In the genomic region with DNA sequence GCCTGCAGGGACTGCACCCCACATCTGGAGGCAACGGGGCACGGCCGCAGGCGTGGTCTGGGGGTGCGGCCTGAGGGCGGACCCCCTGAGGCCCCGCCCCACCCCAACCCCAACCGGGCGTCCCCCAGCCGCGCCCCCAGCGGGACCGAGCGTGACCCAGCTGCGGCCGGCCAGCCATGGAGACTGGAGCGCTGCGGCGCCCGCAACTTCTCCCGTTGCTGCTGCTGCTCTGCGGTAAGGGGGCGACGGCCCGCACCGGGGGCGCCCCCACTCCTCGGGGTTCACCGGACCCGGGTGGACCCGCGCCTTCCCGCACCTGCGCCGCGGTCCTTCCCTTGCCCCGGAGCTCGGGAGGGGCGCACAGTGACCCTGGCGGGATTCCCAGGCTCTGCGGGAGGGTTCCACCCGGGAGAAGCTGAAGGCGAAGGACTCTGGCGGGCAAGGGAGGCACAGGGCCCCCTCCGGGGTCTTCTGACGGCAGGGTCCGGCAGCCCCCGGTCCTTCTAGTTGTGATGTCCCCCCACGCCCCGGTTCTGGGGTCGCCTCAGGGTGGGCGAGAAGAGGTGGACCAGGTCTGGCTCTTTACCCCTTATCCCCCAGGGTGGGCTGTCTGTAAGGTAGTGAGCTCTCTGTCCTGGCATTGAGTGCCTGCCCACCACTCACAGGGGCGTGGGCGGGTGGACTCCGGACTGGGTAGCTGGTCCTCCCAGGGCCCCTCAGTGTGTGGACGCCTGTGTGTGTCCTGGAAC, we compare ENCODE assay signal across 11 cellular contexts. TPM values are rescaled to one million over a fixed set of nuclear protein-coding genes. Genes with fewer than 3 reads are reported as not detected.
A peak's percentile ranks its signal among the peaks of the same experiment; 100 is the strongest.
DNase-seq lines count a peak whose midpoint lies in the region; ATAC-seq and TF ChIP-seq lines count a peak whose summit lies in the region.
"Had no signal": no experiment of that assay in that cellular context is flagged by ENCODE, and none has a peak within 500 bp of the region (broad histone marks: within the 10 kb centered on the region; RNA-seq: fewer than 3 reads in every experiment).

A gene with protein sequence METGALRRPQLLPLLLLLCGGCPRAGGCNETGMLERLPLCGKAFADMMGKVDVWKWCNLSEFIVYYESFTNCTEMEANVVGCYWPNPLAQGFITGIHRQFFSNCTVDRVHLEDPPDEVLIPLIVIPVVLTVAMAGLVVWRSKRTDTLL (plus strand): TSS at position 139 of the 749 bp plus-strand sequence. CDS start 38 bp downstream, at position 177.

- H3K36me3 Mint-ChIP-seq in CD4-positive, alpha-beta memory T cell: no peaks in the 10 kb centered on the region

- peaks cover 9 to 29% of the 10 kb centered on the region in 2 donors for H3K27me3 Mint-ChIP-seq in CD4-positive, alpha-beta memory T cell

- peak within 1 kb of the TSS in 5 of 8 donors; percentile 22 to 55 (median 40) for H3K4me3 Mint-ChIP-seq in CD4-positive, alpha-beta memory T cell
- H3K4me3 Mint-ChIP-seq: activated CD4-positive, alpha-beta T cell treated with anti-CD3 and anti-CD28 coated beads, Interleukin-2, amount 10 ng/mL, durations not matched to agents 24 days and 14 days had no signal

- intact Hi-C loops in CD4-positive, alpha-beta memory T cell (cut with micrococcal nuclease): no loop called here
- intact Hi-C loops in psoas muscle (cut with DNase I): loop anchor here in 1 of 2 donors (10.0 kb wide), 1 partner anchor 697 kb away; no protein-coding TSS in a partner anchor

- no peaks in the 10 kb centered on the region for H3K4me1 ChIP-seq in CD4-positive, alpha-beta memory T cell (ENCODE audit: insufficient read depth, low read length)
- H3K4me1 ChIP-seq in psoas muscle: no peaks in the 10 kb centered on the region
- H3K4me1 ChIP-seq in foreskin keratinocyte: no peaks in the 10 kb centered on the region
- H3K4me1 ChIP-seq: SJSA1 had no signal

- H3K4me1 Mint-ChIP-seq in CD4-positive, alpha-beta memory T cell: peaks cover 2 to 9% (median 7%) of the 10 kb centered on the region in 4 donors

- peaks cover 6% of the 10 kb centered on the region for H3K27me3 ChIP-seq in CD4-positive, alpha-beta memory T cell (ENCODE audit: insufficient read depth, low read length)
- H3K27me3 ChIP-seq in psoas muscle (ENCODE audit: insufficient read depth in 3 of 3, low read length in 2 of 3) (peaks cover 0 to 14% (median 4%) of the 10 kb centered on the region in 3 donors), foreskin keratinocyte (peaks cover 39% of the 10 kb centered on the region)

- POLR2A ChIA-PET in CD4-positive, alpha-beta memory T cell (lab: Charles Lee; ENCODE audit: partially characterized antibody): no interaction called here

- H3K27ac Mint-ChIP-seq in CD4-positive, alpha-beta memory T cell: peak within 1 kb of the TSS in 2 of 7 donors; percentile 37 to 60
- H3K27ac Mint-ChIP-seq: activated CD4-positive, alpha-beta T cell treated with anti-CD3 and anti-CD28 coated beads, Interleukin-2, amount 10 ng/mL, durations not matched to agents 24 days and 14 days had no signal

- H3K36me3 ChIP-seq in CD4-positive, alpha-beta memory T cell (ENCODE audit: insufficient read depth, low read length): no peaks in the 10 kb centered on the region
- H3K36me3 ChIP-seq in psoas muscle (ENCODE audit: insufficient read depth in 1 of 2, low read depth in 1 of 2): no peaks in the 10 kb centered on the region
- H3K36me3 ChIP-seq: SJSA1 had no signal

- CTCF ChIA-PET in CD4-positive, alpha-beta memory T cell (lab: Charles Lee; ENCODE audit: partially characterized antibody): interaction anchor here (5.5 kb wide), 1 partner anchor 102 kb away, joined by 40 read pairs; no protein-coding TSS in a partner anchor

- no peak within 1 kb of the TSS for H3K27ac ChIP-seq in CD4-positive, alpha-beta memory T cell (ENCODE audit: low read depth, low read length)
- H3K27ac ChIP-seq in adipose tissue (ENCODE audit: low read depth, low read length) (no peak within 1 kb of the TSS), psoas muscle (no peak within 1 kb of the TSS), foreskin keratinocyte (no peak within 1 kb of the TSS)
- H3K27ac ChIP-seq: SJSA1 had no signal

- TF ChIP-seq CTCF in psoas muscle (IDR thresholded peaks at IDR 0.05) (no peak), foreskin keratinocyte (conservative IDR thresholded peaks at IDR 0.05) (no peak)

- peak in 1 of 4 donors; percentile 33 for ATAC-seq in psoas muscle
- ATAC-seq in foreskin keratinocyte: no peak
- no peak for ATAC-seq in HG03039 (IDR thresholded peaks at IDR 0.05; ENCODE audit: unreplicated experiment)

- H3K9me3 Mint-ChIP-seq in CD4-positive, alpha-beta memory T cell: no peaks in the 10 kb centered on the region
- H3K9me3 Mint-ChIP-seq: activated CD4-positive, alpha-beta T cell treated with anti-CD3 and anti-CD28 coated beads, Interleukin-2, amount 10 ng/mL, durations not matched to agents 24 days and 14 days had no signal

- H3K4me3 ChIP-seq in CD4-positive, alpha-beta memory T cell (ENCODE audit: low read length in 2 of 2): no peak within 1 kb of the TSS
- H3K4me3 ChIP-seq in iPS-11a (ENCODE audit: low read depth, low read length) (peak within 1 kb of the TSS; percentile 47), psoas muscle (peak within 1 kb of the TSS; percentile 60)
- H3K4me3 ChIP-seq: SJSA1 had no signal

- H3K9me3 ChIP-seq in CD4-positive, alpha-beta memory T cell (ENCODE audit: control insufficient read depth in 1 of 2, low read length in 2 of 2): no peaks in the 10 kb centered on the region
- no peaks in the 10 kb centered on the region for H3K9me3 ChIP-seq in psoas muscle
- H3K9me3 ChIP-seq: SJSA1 had no signal

- no peak for DNase-seq in CD4-positive, alpha-beta memory T cell
- DNase-seq in psoas muscle (peak; percentile 30 to 63), HuH-7.5 (ENCODE audit: low spot score) (no peak), foreskin keratinocyte (no peak), cortex of kidney (lab: John Stamatoyannopoulos, UW) (no peak)
- DNase-seq: activated CD4-positive, alpha-beta T cell treated with anti-CD3 and anti-CD28 coated beads, Interleukin-2, amount 10 ng/mL, durations not matched to agents 24 days and 14 days; Calu3 had no signal

- 14 to 15% (median 14%) methylated on average over 53 to 56 of the region's 56 CpGs for WGBS in adipose tissue, 3 donors
- WGBS in psoas muscle, 3 donors: 10 to 18% (median 13%) methylated on average over 31 to 56 of the region's 56 CpGs

RNA-seq across cellular contexts. Expression of the gene that starts here (rescaled TPM):
- total RNA-seq in CD4-positive, alpha-beta memory T cell: not detected
- 1 to 10 TPM in 1 of 2 donors, under 1 TPM in 1; 0.38 to 1.6 TPM for polyA plus RNA-seq in CD4-positive, alpha-beta memory T cell
- polyA plus RNA-seq in adipose tissue (100 to 1,000 TPM in 1 of 3 donors, 10 to 100 TPM in 2; 11.6 to 107 (median 58.5) TPM), psoas muscle (10 to 100 TPM; 14.0 to 18.0 (median 16.3) TPM), foreskin keratinocyte (not detected in 2 replicates)
- total RNA-seq in psoas muscle (10 to 100 TPM in 3 of 4 donors, 1 to 10 TPM in 1; 9.9 to 17.6 (median 14.5) TPM), foreskin keratinocyte (not detected in 2 replicates)
- total RNA-seq: activated CD4-positive, alpha-beta T cell treated with anti-CD3 and anti-CD28 coated beads, Interleukin-2, amount 10 ng/mL, durations not matched to agents 24 days and 14 days; Calu3; SJSA1 had no signal

Comparison
In these comparisons a context has a peak if more than half of its experiments do, and no peak if none do; other contexts are left out.
1. RNA of the gene that starts here (total RNA-seq): 9.9 to 17.6 TPM in psoas muscle; not detected in CD4-positive, alpha-beta memory T cell and not detected in foreskin keratinocyte; every median in the first group is over 10 times any median in the second.
2. RNA of the gene that starts here (polyA plus RNA-seq): 11.6 to 107 TPM in adipose tissue and 14.0 to 18.0 TPM in psoas muscle; 0.38 to 1.6 TPM in CD4-positive, alpha-beta memory T cell and not detected in foreskin keratinocyte; every median in the first group is over 4 times any median in the second.
3. DNase-seq: peak in psoas muscle (2 of 2); none in CD4-positive, alpha-beta memory T cell (0 of 5), HuH-7.5 (single experiment), foreskin keratinocyte (0 of 2) and cortex of kidney (single experiment).
4. H3K4me3 ChIP-seq: peak in iPS-11a (single experiment) and psoas muscle (single experiment); none in CD4-positive, alpha-beta memory T cell (0 of 2).